Comparison of ENCODE assay signal across 1 cellular context in the genomic region with DNA sequence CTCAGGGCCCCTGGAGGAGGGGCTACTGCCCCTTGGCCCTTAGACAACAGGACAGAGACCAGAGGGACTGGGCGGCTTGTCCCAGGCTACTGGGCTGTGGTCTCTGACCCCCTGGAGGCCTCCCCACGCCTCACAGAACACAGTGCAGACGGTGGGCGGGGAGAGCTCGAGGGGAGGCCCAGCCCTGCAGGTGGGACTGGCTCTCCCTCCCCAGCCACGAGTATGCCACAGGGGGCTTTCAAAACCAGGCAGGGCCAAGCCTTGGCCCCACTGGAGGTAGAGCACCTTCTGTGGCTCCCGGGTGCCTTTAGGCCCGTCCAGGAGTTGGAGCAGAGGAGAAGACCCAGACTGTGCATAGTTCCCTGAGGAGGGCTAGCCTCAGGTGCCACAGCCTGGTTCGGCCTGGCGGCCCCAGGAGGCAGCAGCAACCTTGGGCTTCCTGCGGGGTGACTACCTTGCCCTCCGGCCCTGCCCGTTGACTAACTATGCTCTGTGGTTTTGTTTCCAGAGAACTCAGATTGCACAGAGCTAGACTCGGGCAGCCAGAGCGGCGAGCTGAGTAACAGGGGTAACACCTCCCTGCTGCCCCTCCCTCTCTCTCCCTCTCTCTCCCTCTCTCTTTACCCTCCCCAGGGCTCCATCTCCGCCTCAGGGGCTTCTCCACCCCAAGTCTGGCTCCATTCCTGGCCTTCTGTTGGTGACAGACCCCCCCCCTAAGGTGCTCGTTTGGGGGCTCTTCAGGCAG.
TF ChIP-seq lines count a peak whose summit lies in the region.

No MANE protein-coding gene starts in this region.

TF ChIP-seq in HepG2, 621 proteins besides CTCF, POLR2A, EP300 and RAD21 (continues in another document):
- TF ChIP-seq, protein P1, sequence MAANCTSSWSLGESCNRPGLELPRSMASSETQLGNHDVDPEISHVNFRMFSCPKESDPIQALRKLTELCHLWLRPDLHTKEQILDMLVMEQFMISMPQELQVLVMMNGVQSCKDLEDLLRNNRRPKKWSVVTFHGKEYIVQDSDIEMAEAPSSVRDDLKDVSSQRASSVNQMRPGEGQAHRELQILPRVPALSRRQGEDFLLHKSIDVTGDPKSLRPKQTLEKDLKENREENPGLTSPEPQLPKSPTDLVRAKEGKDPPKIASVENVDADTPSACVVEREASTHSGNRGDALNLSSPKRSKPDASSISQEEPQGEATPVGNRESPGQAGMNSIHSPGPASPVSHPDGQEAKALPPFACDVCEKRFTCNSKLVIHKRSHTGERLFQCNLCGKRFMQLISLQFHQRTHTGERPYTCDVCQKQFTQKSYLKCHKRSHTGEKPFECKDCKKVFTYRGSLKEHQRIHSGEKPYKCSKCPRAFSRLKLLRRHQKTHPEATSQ (CRISPR knock-in tag; IDR thresholded peaks at IDR 0.05; ENCODE audit: borderline replicate concordance), result no peak
- TF ChIP-seq ZBTB42 (CRISPR knock-in tag; IDR thresholded peaks at IDR 0.05) (no peak), ZNF652 (CRISPR knock-in tag; IDR thresholded peaks at IDR 0.05; ENCODE audit: borderline replicate concordance, low read depth) (no peak), TSC22D2 (CRISPR knock-in tag; IDR thresholded peaks at IDR 0.05; ENCODE audit: borderline replicate concordance) (no peak), MAFF (IDR thresholded peaks at IDR 0.05; ENCODE audit: low read depth, low read length) (no peak), PHF8 (CRISPR knock-in tag; IDR thresholded peaks at IDR 0.05) (peak; percentile 6; the same call in 1 of the 2 replicates), NR2C2 (CRISPR knock-in tag; IDR thresholded peaks at IDR 0.05; ENCODE audit: borderline replicate concordance) (no peak), SNAPC2 (CRISPR knock-in tag; IDR thresholded peaks at IDR 0.05) (no peak), ZNF619 (CRISPR knock-in tag; IDR thresholded peaks at IDR 0.05) (no peak), HNF4A (CRISPR knock-in tag; IDR thresholded peaks at IDR 0.05) (peak; percentile 60), ZFP41 (CRISPR knock-in tag; IDR thresholded peaks at IDR 0.05; ENCODE audit: borderline replicate concordance) (no peak), FOXA3 (CRISPR knock-in tag; IDR thresholded peaks at IDR 0.05) (no peak), EZH2 (conservative IDR thresholded peaks at IDR 0.05; ENCODE audit: low read depth, low read length) (no peak), CREB1 (IDR thresholded peaks at IDR 0.05) (no peak), CREB1 (CRISPR knock-in tag; IDR thresholded peaks at IDR 0.05) (no peak), ZNF556 (CRISPR knock-in tag; IDR thresholded peaks at IDR 0.05; ENCODE audit: borderline replicate concordance) (no peak), ATF7-NPFF (CRISPR knock-in tag; IDR thresholded peaks at IDR 0.05; ENCODE audit: low read depth) (no peak), ZNF3 (CRISPR knock-in tag; IDR thresholded peaks at IDR 0.05) (no peak), ZNF12 (CRISPR knock-in tag; IDR thresholded peaks at IDR 0.05) (no peak), ZNF7 (CRISPR knock-in tag; IDR thresholded peaks at IDR 0.05) (no peak), MZF1 (CRISPR knock-in tag; IDR thresholded peaks at IDR 0.05; ENCODE audit: borderline replicate concordance) (no peak), ZNF776 (CRISPR knock-in tag; IDR thresholded peaks at IDR 0.05) (no peak), FOXC1 (CRISPR knock-in tag; IDR thresholded peaks at IDR 0.05; ENCODE audit: borderline replicate concordance) (no peak), TAF1 (CRISPR knock-in tag; IDR thresholded peaks at IDR 0.05) (no peak; the same call in 1 of the 2 replicates), ZFAT (CRISPR knock-in tag; conservative IDR thresholded peaks at IDR 0.05) (no peak), ZNF496 (CRISPR knock-in tag; IDR thresholded peaks at IDR 0.05; ENCODE audit: insufficient replicate concordance) (no peak), ZNF24 (IDR thresholded peaks at IDR 0.05) (no peak), ZNF703 (CRISPR knock-in tag; IDR thresholded peaks at IDR 0.05; ENCODE audit: borderline replicate concordance) (no peak; the same call in 1 of the 2 replicates), ZNF253 (CRISPR knock-in tag; IDR thresholded peaks at IDR 0.05; ENCODE audit: borderline replicate concordance) (no peak), NFIC (IDR thresholded peaks at IDR 0.05; ENCODE audit: low read length) (no peak), ZBTB7B (CRISPR knock-in tag; IDR thresholded peaks at IDR 0.05) (0 out of 2 replicates have a peak, but pooled peaks have one; percentile 30), NKX3-1 (CRISPR knock-in tag; IDR thresholded peaks at IDR 0.05) (no peak), NFE2L2 (IDR thresholded peaks at IDR 0.05; ENCODE audit: low read length) (no peak), ZNF766 (CRISPR knock-in tag; IDR thresholded peaks at IDR 0.05; ENCODE audit: borderline replicate concordance) (no peak), MEIS1 (CRISPR knock-in tag; IDR thresholded peaks at IDR 0.05; ENCODE audit: borderline replicate concordance) (no peak), KMT2B (CRISPR knock-in tag; IDR thresholded peaks at IDR 0.05) (no peak), ZNF30 (CRISPR knock-in tag; IDR thresholded peaks at IDR 0.05) (no peak), ZNF263 (CRISPR knock-in tag; IDR thresholded peaks at IDR 0.05) (no peak), SP4 (CRISPR knock-in tag; IDR thresholded peaks at IDR 0.05) (peak; percentile 35; the same call in 1 of the 2 replicates), ZFP36L1 (CRISPR knock-in tag; IDR thresholded peaks at IDR 0.05) (no peak), AGO2 (optimal IDR thresholded peaks at IDR 0.05; ENCODE audit: low read depth, low read length) (peak; percentile 15), NFIB (CRISPR knock-in tag; IDR thresholded peaks at IDR 0.05; ENCODE audit: borderline replicate concordance) (no peak), ZNF549 (CRISPR knock-in tag; IDR thresholded peaks at IDR 0.05) (no peak), MTF1 (CRISPR knock-in tag; IDR thresholded peaks at IDR 0.05) (no peak), SNAI1 (CRISPR knock-in tag; IDR thresholded peaks at IDR 0.05; ENCODE audit: borderline replicate concordance) (no peak), ZNF563 (CRISPR knock-in tag; IDR thresholded peaks at IDR 0.05) (no peak; the same call in 1 of the 2 replicates), ATRX (CRISPR knock-in tag; IDR thresholded peaks at IDR 0.05; ENCODE audit: borderline replicate concordance) (no peak), ZNF746 (CRISPR knock-in tag; IDR thresholded peaks at IDR 0.05) (no peak)
- TF ChIP-seq, protein P2, sequence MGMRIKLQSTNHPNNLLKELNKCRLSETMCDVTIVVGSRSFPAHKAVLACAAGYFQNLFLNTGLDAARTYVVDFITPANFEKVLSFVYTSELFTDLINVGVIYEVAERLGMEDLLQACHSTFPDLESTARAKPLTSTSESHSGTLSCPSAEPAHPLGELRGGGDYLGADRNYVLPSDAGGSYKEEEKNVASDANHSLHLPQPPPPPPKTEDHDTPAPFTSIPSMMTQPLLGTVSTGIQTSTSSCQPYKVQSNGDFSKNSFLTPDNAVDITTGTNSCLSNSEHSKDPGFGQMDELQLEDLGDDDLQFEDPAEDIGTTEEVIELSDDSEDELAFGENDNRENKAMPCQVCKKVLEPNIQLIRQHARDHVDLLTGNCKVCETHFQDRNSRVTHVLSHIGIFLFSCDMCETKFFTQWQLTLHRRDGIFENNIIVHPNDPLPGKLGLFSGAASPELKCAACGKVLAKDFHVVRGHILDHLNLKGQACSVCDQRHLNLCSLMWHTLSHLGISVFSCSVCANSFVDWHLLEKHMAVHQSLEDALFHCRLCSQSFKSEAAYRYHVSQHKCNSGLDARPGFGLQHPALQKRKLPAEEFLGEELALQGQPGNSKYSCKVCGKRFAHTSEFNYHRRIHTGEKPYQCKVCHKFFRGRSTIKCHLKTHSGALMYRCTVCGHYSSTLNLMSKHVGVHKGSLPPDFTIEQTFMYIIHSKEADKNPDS (CRISPR knock-in tag; IDR thresholded peaks at IDR 0.05), result no peak
- TF ChIP-seq, protein P3, sequence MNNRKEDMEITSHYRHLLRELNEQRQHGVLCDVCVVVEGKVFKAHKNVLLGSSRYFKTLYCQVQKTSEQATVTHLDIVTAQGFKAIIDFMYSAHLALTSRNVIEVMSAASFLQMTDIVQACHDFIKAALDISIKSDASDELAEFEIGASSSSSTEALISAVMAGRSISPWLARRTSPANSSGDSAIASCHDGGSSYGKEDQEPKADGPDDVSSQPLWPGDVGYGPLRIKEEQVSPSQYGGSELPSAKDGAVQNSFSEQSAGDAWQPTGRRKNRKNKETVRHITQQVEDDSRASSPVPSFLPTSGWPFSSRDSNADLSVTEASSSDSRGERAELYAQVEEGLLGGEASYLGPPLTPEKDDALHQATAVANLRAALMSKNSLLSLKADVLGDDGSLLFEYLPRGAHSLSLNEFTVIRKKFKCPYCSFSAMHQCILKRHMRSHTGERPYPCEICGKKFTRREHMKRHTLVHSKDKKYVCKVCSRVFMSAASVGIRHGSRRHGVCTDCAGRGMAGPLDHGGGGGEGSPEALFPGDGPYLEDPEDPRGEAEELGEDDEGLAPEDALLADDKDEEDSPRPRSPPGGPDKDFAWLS (CRISPR knock-in tag; IDR thresholded peaks at IDR 0.05; ENCODE audit: borderline replicate concordance), result 0 out of 2 replicates have a peak, but pooled peaks have one; percentile 2
- TF ChIP-seq, protein P4, sequence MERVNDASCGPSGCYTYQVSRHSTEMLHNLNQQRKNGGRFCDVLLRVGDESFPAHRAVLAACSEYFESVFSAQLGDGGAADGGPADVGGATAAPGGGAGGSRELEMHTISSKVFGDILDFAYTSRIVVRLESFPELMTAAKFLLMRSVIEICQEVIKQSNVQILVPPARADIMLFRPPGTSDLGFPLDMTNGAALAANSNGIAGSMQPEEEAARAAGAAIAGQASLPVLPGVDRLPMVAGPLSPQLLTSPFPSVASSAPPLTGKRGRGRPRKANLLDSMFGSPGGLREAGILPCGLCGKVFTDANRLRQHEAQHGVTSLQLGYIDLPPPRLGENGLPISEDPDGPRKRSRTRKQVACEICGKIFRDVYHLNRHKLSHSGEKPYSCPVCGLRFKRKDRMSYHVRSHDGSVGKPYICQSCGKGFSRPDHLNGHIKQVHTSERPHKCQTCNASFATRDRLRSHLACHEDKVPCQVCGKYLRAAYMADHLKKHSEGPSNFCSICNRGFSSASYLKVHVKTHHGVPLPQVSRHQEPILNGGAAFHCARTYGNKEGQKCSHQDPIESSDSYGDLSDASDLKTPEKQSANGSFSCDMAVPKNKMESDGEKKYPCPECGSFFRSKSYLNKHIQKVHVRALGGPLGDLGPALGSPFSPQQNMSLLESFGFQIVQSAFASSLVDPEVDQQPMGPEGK (CRISPR knock-in tag; IDR thresholded peaks at IDR 0.05), result peak; percentile 24; the same call in 1 of the 2 replicates
- TF ChIP-seq, protein P5, sequence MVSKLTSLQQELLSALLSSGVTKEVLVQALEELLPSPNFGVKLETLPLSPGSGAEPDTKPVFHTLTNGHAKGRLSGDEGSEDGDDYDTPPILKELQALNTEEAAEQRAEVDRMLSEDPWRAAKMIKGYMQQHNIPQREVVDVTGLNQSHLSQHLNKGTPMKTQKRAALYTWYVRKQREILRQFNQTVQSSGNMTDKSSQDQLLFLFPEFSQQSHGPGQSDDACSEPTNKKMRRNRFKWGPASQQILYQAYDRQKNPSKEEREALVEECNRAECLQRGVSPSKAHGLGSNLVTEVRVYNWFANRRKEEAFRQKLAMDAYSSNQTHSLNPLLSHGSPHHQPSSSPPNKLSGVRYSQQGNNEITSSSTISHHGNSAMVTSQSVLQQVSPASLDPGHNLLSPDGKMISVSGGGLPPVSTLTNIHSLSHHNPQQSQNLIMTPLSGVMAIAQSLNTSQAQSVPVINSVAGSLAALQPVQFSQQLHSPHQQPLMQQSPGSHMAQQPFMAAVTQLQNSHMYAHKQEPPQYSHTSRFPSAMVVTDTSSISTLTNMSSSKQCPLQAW (CRISPR knock-in tag; IDR thresholded peaks at IDR 0.05), result no peak
- TF ChIP-seq, protein P6, sequence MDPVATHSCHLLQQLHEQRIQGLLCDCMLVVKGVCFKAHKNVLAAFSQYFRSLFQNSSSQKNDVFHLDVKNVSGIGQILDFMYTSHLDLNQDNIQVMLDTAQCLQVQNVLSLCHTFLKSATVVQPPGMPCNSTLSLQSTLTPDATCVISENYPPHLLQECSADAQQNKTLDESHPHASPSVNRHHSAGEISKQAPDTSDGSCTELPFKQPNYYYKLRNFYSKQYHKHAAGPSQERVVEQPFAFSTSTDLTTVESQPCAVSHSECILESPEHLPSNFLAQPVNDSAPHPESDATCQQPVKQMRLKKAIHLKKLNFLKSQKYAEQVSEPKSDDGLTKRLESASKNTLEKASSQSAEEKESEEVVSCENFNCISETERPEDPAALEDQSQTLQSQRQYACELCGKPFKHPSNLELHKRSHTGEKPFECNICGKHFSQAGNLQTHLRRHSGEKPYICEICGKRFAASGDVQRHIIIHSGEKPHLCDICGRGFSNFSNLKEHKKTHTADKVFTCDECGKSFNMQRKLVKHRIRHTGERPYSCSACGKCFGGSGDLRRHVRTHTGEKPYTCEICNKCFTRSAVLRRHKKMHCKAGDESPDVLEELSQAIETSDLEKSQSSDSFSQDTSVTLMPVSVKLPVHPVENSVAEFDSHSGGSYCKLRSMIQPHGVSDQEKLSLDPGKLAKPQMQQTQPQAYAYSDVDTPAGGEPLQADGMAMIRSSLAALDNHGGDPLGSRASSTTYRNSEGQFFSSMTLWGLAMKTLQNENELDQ (CRISPR knock-in tag; IDR thresholded peaks at IDR 0.05; ENCODE audit: borderline replicate concordance), result no peak
- TF ChIP-seq, protein P7, sequence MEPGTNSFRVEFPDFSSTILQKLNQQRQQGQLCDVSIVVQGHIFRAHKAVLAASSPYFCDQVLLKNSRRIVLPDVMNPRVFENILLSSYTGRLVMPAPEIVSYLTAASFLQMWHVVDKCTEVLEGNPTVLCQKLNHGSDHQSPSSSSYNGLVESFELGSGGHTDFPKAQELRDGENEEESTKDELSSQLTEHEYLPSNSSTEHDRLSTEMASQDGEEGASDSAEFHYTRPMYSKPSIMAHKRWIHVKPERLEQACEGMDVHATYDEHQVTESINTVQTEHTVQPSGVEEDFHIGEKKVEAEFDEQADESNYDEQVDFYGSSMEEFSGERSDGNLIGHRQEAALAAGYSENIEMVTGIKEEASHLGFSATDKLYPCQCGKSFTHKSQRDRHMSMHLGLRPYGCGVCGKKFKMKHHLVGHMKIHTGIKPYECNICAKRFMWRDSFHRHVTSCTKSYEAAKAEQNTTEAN (CRISPR knock-in tag; conservative IDR thresholded peaks at IDR 0.05), result no peak
- TF ChIP-seq, protein P8, sequence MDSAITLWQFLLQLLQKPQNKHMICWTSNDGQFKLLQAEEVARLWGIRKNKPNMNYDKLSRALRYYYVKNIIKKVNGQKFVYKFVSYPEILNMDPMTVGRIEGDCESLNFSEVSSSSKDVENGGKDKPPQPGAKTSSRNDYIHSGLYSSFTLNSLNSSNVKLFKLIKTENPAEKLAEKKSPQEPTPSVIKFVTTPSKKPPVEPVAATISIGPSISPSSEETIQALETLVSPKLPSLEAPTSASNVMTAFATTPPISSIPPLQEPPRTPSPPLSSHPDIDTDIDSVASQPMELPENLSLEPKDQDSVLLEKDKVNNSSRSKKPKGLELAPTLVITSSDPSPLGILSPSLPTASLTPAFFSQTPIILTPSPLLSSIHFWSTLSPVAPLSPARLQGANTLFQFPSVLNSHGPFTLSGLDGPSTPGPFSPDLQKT (CRISPR knock-in tag; IDR thresholded peaks at IDR 0.05; ENCODE audit: borderline replicate concordance), result no peak
